ENCODE assay signal across 1 cellular context in the genomic region with DNA sequence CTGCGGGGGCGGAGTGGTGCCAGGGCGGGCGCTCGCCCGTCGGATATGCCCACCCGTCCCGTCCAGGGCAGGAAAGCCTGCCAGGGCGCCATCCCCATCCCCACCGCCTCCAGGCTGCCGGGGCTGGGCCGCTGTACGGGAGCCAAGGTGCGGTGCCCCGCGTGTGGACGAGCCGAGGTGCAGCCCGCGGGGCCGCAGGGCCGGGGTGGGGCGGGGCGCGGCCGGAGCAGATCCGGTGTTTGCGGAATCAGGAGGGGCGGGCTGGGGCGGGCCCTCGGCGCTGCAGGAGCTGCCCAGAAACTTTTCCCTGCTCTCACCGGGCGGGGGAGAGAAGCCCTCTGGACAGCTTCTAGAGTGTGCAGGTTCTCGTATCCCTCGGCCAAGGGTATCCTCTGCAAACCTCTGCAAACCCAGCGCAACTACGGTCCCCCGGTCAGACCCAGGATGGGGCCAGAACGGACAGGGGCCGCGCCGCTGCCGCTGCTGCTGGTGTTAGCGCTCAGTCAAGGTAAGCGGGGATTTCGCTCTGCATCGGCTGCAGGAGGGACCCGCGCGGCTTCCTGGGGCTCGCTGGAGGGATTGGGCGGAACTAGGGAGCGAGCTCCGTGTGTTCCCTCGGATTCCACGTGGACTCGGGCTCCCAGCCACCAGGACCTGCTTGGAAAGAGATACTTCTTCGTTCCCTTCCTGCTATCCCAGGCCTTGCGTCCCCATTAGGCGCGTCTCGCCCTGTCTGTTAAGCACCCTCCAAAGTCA.
TF ChIP-seq lines count a peak whose summit lies in the region.

A gene (plus strand): TSS at position 328 of the 756 bp plus-strand sequence. CDS start 117 bp downstream, at position 445.

TF ChIP-seq in SK-N-SH, 30 proteins besides CTCF, POLR2A, EP300 and RAD21 (continued from another document):
- TF ChIP-seq, protein P1, sequence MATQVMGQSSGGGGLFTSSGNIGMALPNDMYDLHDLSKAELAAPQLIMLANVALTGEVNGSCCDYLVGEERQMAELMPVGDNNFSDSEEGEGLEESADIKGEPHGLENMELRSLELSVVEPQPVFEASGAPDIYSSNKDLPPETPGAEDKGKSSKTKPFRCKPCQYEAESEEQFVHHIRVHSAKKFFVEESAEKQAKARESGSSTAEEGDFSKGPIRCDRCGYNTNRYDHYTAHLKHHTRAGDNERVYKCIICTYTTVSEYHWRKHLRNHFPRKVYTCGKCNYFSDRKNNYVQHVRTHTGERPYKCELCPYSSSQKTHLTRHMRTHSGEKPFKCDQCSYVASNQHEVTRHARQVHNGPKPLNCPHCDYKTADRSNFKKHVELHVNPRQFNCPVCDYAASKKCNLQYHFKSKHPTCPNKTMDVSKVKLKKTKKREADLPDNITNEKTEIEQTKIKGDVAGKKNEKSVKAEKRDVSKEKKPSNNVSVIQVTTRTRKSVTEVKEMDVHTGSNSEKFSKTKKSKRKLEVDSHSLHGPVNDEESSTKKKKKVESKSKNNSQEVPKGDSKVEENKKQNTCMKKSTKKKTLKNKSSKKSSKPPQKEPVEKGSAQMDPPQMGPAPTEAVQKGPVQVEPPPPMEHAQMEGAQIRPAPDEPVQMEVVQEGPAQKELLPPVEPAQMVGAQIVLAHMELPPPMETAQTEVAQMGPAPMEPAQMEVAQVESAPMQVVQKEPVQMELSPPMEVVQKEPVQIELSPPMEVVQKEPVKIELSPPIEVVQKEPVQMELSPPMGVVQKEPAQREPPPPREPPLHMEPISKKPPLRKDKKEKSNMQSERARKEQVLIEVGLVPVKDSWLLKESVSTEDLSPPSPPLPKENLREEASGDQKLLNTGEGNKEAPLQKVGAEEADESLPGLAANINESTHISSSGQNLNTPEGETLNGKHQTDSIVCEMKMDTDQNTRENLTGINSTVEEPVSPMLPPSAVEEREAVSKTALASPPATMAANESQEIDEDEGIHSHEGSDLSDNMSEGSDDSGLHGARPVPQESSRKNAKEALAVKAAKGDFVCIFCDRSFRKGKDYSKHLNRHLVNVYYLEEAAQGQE (IDR thresholded peaks at IDR 0.05; ENCODE audit: low read depth, low read length) = no peak
- TF ChIP-seq POLR2AphosphoS5 (IDR thresholded peaks at IDR 0.05; ENCODE audit: low read depth, low read length) = peak; percentile 69
- TF ChIP-seq EZH2phosphoT487 (IDR thresholded peaks at IDR 0.05; ENCODE audit: borderline replicate concordance, low read depth) = no peak
- TF ChIP-seq YY1 (IDR thresholded peaks at IDR 0.05; ENCODE audit: low read depth) = no peak
- 0 out of 2 replicates have a peak, but pooled peaks have one; percentile 5 for TF ChIP-seq NFIC (IDR thresholded peaks at IDR 0.05; ENCODE audit: borderline replicate concordance)
- TF ChIP-seq, protein P2, sequence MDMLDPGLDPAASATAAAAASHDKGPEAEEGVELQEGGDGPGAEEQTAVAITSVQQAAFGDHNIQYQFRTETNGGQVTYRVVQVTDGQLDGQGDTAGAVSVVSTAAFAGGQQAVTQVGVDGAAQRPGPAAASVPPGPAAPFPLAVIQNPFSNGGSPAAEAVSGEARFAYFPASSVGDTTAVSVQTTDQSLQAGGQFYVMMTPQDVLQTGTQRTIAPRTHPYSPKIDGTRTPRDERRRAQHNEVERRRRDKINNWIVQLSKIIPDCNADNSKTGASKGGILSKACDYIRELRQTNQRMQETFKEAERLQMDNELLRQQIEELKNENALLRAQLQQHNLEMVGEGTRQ (IDR thresholded peaks at IDR 0.05; ENCODE audit: borderline replicate concordance, low read depth, low read length) = no peak
- TF ChIP-seq MXI1 (IDR thresholded peaks at IDR 0.05; ENCODE audit: low read depth, low read length) = peak; percentile 48; the same call in 1 of the 2 replicates
- TF ChIP-seq, protein P3, sequence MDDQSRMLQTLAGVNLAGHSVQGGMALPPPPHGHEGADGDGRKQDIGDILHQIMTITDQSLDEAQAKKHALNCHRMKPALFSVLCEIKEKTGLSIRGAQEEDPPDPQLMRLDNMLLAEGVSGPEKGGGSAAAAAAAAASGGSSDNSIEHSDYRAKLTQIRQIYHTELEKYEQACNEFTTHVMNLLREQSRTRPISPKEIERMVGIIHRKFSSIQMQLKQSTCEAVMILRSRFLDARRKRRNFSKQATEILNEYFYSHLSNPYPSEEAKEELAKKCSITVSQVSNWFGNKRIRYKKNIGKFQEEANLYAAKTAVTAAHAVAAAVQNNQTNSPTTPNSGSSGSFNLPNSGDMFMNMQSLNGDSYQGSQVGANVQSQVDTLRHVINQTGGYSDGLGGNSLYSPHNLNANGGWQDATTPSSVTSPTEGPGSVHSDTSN (IDR thresholded peaks at IDR 0.05) = no peak
- TF ChIP-seq SMC3 (IDR thresholded peaks at IDR 0.05; ENCODE audit: low read depth, low read length) = no peak
- TF ChIP-seq NRF1 (IDR thresholded peaks at IDR 0.05; ENCODE audit: low read depth, low read length) = no peak
- TF ChIP-seq MEF2A (IDR thresholded peaks at IDR 0.05; ENCODE audit: borderline replicate concordance, low read depth) = no peak
- TF ChIP-seq ELF1 (IDR thresholded peaks at IDR 0.05) = no peak
- TF ChIP-seq, protein P4, sequence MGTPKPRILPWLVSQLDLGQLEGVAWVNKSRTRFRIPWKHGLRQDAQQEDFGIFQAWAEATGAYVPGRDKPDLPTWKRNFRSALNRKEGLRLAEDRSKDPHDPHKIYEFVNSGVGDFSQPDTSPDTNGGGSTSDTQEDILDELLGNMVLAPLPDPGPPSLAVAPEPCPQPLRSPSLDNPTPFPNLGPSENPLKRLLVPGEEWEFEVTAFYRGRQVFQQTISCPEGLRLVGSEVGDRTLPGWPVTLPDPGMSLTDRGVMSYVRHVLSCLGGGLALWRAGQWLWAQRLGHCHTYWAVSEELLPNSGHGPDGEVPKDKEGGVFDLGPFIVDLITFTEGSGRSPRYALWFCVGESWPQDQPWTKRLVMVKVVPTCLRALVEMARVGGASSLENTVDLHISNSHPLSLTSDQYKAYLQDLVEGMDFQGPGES (IDR thresholded peaks at IDR 0.05; ENCODE audit: low read depth, low read length) = no peak
- no peak for TF ChIP-seq TCF12 (IDR thresholded peaks at IDR 0.05)
- TF ChIP-seq TEAD4 (IDR thresholded peaks at IDR 0.05; ENCODE audit: borderline replicate concordance, insufficient read depth) = 0 out of 2 replicates have a peak, but pooled peaks have one; percentile 7
- TF ChIP-seq GATA2 (CRISPR knock-in tag; IDR thresholded peaks at IDR 0.05) = no peak
- TF ChIP-seq, protein P5, sequence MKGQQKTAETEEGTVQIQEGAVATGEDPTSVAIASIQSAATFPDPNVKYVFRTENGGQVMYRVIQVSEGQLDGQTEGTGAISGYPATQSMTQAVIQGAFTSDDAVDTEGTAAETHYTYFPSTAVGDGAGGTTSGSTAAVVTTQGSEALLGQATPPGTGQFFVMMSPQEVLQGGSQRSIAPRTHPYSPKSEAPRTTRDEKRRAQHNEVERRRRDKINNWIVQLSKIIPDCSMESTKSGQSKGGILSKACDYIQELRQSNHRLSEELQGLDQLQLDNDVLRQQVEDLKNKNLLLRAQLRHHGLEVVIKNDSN (IDR thresholded peaks at IDR 0.05; ENCODE audit: borderline replicate concordance, low read depth) = no peak
- TF ChIP-seq JUND (IDR thresholded peaks at IDR 0.05) = no peak
- no peak for TF ChIP-seq CHD2 (IDR thresholded peaks at IDR 0.05; ENCODE audit: low read length, partially characterized antibody)
- TF ChIP-seq FOSL2 (IDR thresholded peaks at IDR 0.05; ENCODE audit: borderline replicate concordance, low read depth) = no peak
TF ChIP-seq in SK-N-SH: peak in this region for 8.
